33 cellular contexts compared by ENCODE assay signal in the genomic region with DNA sequence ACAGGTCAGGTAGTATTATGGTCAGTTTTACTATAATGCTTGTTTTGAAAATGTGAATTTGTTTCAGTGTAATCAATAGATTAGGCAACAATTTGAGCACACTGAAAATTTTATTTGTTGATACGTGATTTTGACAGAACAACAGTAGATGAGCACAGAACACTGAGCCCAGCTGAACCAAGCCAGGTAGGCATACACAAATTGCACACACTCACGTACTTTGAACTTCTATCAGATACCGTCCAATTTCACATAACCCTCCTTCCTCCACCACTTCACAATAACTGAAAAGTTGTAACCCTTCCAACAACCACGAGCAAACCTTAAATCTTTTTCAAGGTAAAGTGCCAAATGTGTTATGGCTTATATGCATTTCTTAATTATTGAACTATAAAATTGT.
"Had no signal": no experiment of that assay in that cellular context is flagged by ENCODE, and none has a peak within 500 bp of the region (broad histone marks: within the 10 kb centered on the region; RNA-seq: fewer than 3 reads in every experiment).

No MANE protein-coding gene starts in this region.

- FAIRE-seq: astrocyte had no signal

- H3K27ac ChIP-seq: adrenal gland, body of pancreas, brain microvascular endothelial cell, breast epithelium, VCaP had no signal

- H3K4me1 ChIP-seq: adrenal gland, body of pancreas, breast epithelium had no signal

- H3K27me3 ChIP-seq: adrenal gland, body of pancreas, brain microvascular endothelial cell, breast epithelium had no signal

- DNase-seq: activated B cell treated with CpG ODN at 0.5 μM for 24 hours; activated CD4-positive, alpha-beta memory T cell treated with anti-CD3 and anti-CD28 coated beads for 36 hours; activated CD4-positive, alpha-beta T cell treated with anti-CD3 and anti-CD28 coated beads for 4 hours; activated CD4-positive, alpha-beta T cell treated with anti-CD3 and anti-CD28 coated beads, Interleukin-2, amount 10 ng/mL, durations not matched to agents 24 days and 14 days; activated CD4-positive, alpha-beta T cell treated with anti-CD3 and anti-CD28 coated beads, Interleukin-2, amount 50 U/mL, for 1 hour; activated CD4-positive, alpha-beta T cell treated with anti-CD3 and anti-CD28 coated beads, Interleukin-2, amount 50 U/mL, for 4 hours; activated CD4-positive, CD25-positive, alpha-beta regulatory T cell treated with anti-CD3 and anti-CD28 coated beads, Interleukin-2, amount 50 U/mL, for 72 hours; activated CD8-positive, alpha-beta memory T cell treated with anti-CD3 and anti-CD28 coated beads, Interleukin-2, amount 50 U/mL, for 4 hours; activated CD8-positive, alpha-beta T cell treated with anti-CD3 and anti-CD28 coated beads for 36 hours; activated effector memory CD4-positive, alpha-beta T cell treated with anti-CD3 and anti-CD28 coated beads, Interleukin-2, amount 50 U/mL, for 16 hours; activated gamma-delta T cell treated with Interleukin-2 at 50 U/mL for 16 hours; activated naive CD4-positive, alpha-beta T cell; activated naive CD4-positive, alpha-beta T cell treated with anti-CD3 and anti-CD28 coated beads for 36 hours; activated naive CD4-positive, alpha-beta T cell treated with anti-CD3 and anti-CD28 coated beads, Interleukin-2, amount 50 U/mL, for 16 hours; activated naive CD8-positive, alpha-beta T cell treated with anti-CD3 and anti-CD28 coated beads for 36 hours; activated T-cell treated with anti-CD3 and anti-CD28 coated beads for 4 hours; activated T-cell treated with anti-CD3 and anti-CD28 coated beads, Interleukin-2, amount 50 U/mL, for 1 hour; activated T-cell treated with anti-CD3 and anti-CD28 coated beads, Interleukin-2, amount 50 U/mL, for 4 hours; activated T-cell treated with anti-CD3 and anti-CD28 coated beads, Interleukin-2, amount 50 U/mL, for 72 hours; adrenal gland; amniotic stem cell; aorta; body of pancreas; brain microvascular endothelial cell; caudate nucleus; T-helper 1 cell; T-helper 2 cell; T-helper 9 cell had no signal

- H3K9me3 ChIP-seq: adrenal gland, body of pancreas, breast epithelium had no signal

- H3K4me3 ChIP-seq: adrenal gland, body of pancreas, breast epithelium had no signal

- ATAC-seq: activated CD8-positive, alpha-beta T cell treated with anti-CD3 and anti-CD28 coated beads for 36 hours; activated naive CD4-positive, alpha-beta T cell treated with anti-CD3 and anti-CD28 coated beads, Interleukin-2, amount 50 U/mL, for 72 hours; activated T-cell treated with anti-CD3 and anti-CD28 coated beads, Interleukin-2, amount 50 U/mL, for 4 hours; activated T-cell treated with anti-CD3 and anti-CD28 coated beads, Interleukin-2, amount 50 U/mL, for 72 hours; activated T-helper 17 cell treated with anti-CD3 and anti-CD28 coated beads, Interleukin-2, amount 50 U/mL, for 72 hours; body of pancreas had no signal

- H3K36me3 ChIP-seq: adrenal gland, brain microvascular endothelial cell, breast epithelium had no signal
